ENCODE assay signal across 1 cellular context in genomic region chr16:68528686-68529379, GRCh38.
TF ChIP-seq lines count a peak whose summit lies in the region.

No MANE protein-coding gene starts in this region.

TF ChIP-seq in HepG2, 621 proteins besides CTCF, POLR2A, EP300 and RAD21 (continued from another document and continues in another):
- TF ChIP-seq ZNF574 (CRISPR knock-in tag; IDR thresholded peaks at IDR 0.05) (peak; percentile 66), ATAD3A (CRISPR knock-in tag; IDR thresholded peaks at IDR 0.05) (no peak), HDAC2 (CRISPR knock-in tag; IDR thresholded peaks at IDR 0.05) (peak; percentile 67; the same call in 1 of the 2 replicates), ZNF749 (CRISPR knock-in tag; IDR thresholded peaks at IDR 0.05; ENCODE audit: borderline replicate concordance) (0 out of 2 replicates have a peak, but pooled peaks have one; percentile 40), ZZZ3 (CRISPR knock-in tag; IDR thresholded peaks at IDR 0.05; ENCODE audit: borderline replicate concordance) (0 out of 2 replicates have a peak, but pooled peaks have one; percentile 50), ZNF580 (CRISPR knock-in tag; IDR thresholded peaks at IDR 0.05; ENCODE audit: borderline replicate concordance, low read depth) (0 out of 2 replicates have a peak, but pooled peaks have one; percentile 71), KAT8 (CRISPR knock-in tag; IDR thresholded peaks at IDR 0.05) (0 out of 2 replicates have a peak, but pooled peaks have one; percentile 42), SOX5 (CRISPR knock-in tag; IDR thresholded peaks at IDR 0.05; ENCODE audit: borderline replicate concordance) (peak; percentile 51; the same call in 1 of the 2 replicates), ASH2L (IDR thresholded peaks at IDR 0.05; ENCODE audit: insufficient read length, low read depth, low read length) (no peak), FOXK2 (IDR thresholded peaks at IDR 0.05) (0 out of 2 replicates have a peak, but pooled peaks have one; percentile 17), ZNF704 (CRISPR knock-in tag; IDR thresholded peaks at IDR 0.05; ENCODE audit: borderline replicate concordance) (0 out of 2 replicates have a peak, but pooled peaks have one; percentile 40), NFYC (CRISPR knock-in tag; IDR thresholded peaks at IDR 0.05) (peak; percentile 38; the same call in 1 of the 2 replicates), NR2F6 (IDR thresholded peaks at IDR 0.05) (peak; percentile 65), NR2F6 (CRISPR knock-in tag; IDR thresholded peaks at IDR 0.05) (peak; percentile 88), ARID3A (IDR thresholded peaks at IDR 0.05; ENCODE audit: low read depth, low read length) (peak; percentile 45; the same call in 1 of the 2 replicates), NR1H2 (CRISPR knock-in tag; IDR thresholded peaks at IDR 0.05; ENCODE audit: borderline replicate concordance, low read depth) (no peak), ZNF282 (IDR thresholded peaks at IDR 0.05; ENCODE audit: partially characterized antibody) (no peak), ZNF33B (CRISPR knock-in tag; IDR thresholded peaks at IDR 0.05) (no peak), SETDB1 (CRISPR knock-in tag; IDR thresholded peaks at IDR 0.05; ENCODE audit: borderline replicate concordance) (no peak), ZMYM4 (CRISPR knock-in tag; IDR thresholded peaks at IDR 0.05) (peak; percentile 81), NONO (IDR thresholded peaks at IDR 0.05) (no peak), NONO (CRISPR knock-in tag; conservative IDR thresholded peaks at IDR 0.05) (peak; percentile 53; the same call in 1 of the 2 replicates), SIN3B (IDR thresholded peaks at IDR 0.05; ENCODE audit: low read length) (no peak), SMAD1 (CRISPR knock-in tag; IDR thresholded peaks at IDR 0.05; ENCODE audit: borderline replicate concordance, low read depth) (peak; percentile 79; the same call in 1 of the 2 replicates), ZBTB33 (CRISPR knock-in tag; IDR thresholded peaks at IDR 0.05) (peak; percentile 62; the same call in 1 of the 2 replicates), RXRA (CRISPR knock-in tag; IDR thresholded peaks at IDR 0.05) (peak; percentile 90), KMT2B (CRISPR knock-in tag; IDR thresholded peaks at IDR 0.05) (no peak), GTF3A (CRISPR knock-in tag; conservative IDR thresholded peaks at IDR 0.05) (no peak), PHF5A (CRISPR knock-in tag; IDR thresholded peaks at IDR 0.05; ENCODE audit: low read depth, unreplicated experiment) (peak; percentile 68), ZNF598 (CRISPR knock-in tag; IDR thresholded peaks at IDR 0.05; ENCODE audit: borderline replicate concordance) (0 out of 2 replicates have a peak, but pooled peaks have one; percentile 70)
- TF ChIP-seq, protein P1, sequence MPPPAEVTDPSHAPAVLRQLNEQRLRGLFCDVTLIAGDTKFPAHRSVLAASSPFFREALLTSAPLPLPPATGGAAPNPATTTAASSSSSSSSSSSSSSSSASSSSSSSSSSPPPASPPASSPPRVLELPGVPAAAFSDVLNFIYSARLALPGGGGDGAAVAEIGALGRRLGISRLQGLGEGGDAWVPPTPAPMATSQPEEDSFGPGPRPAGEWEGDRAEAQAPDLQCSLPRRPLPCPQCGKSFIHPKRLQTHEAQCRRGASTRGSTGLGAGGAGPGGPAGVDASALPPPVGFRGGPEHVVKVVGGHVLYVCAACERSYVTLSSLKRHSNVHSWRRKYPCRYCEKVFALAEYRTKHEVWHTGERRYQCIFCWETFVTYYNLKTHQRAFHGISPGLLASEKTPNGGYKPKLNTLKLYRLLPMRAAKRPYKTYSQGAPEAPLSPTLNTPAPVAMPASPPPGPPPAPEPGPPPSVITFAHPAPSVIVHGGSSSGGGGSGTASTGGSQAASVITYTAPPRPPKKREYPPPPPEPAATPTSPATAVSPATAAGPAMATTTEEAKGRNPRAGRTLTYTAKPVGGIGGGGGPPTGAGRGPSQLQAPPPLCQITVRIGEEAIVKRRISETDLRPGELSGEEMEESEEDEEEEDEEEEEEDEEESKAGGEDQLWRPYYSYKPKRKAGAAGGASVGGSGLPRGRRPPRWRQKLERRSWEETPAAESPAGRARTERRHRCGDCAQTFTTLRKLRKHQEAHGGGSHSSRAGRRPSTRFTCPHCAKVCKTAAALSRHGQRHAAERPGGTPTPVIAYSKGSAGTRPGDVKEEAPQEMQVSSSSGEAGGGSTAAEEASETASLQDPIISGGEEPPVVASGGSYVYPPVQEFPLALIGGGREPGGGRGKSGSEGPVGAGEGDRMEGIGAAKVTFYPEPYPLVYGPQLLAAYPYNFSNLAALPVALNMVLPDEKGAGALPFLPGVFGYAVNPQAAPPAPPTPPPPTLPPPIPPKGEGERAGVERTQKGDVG (CRISPR knock-in tag; IDR thresholded peaks at IDR 0.05; ENCODE audit: borderline replicate concordance) = no peak; the same call in 1 of the 2 replicates
- TF ChIP-seq, protein P2, sequence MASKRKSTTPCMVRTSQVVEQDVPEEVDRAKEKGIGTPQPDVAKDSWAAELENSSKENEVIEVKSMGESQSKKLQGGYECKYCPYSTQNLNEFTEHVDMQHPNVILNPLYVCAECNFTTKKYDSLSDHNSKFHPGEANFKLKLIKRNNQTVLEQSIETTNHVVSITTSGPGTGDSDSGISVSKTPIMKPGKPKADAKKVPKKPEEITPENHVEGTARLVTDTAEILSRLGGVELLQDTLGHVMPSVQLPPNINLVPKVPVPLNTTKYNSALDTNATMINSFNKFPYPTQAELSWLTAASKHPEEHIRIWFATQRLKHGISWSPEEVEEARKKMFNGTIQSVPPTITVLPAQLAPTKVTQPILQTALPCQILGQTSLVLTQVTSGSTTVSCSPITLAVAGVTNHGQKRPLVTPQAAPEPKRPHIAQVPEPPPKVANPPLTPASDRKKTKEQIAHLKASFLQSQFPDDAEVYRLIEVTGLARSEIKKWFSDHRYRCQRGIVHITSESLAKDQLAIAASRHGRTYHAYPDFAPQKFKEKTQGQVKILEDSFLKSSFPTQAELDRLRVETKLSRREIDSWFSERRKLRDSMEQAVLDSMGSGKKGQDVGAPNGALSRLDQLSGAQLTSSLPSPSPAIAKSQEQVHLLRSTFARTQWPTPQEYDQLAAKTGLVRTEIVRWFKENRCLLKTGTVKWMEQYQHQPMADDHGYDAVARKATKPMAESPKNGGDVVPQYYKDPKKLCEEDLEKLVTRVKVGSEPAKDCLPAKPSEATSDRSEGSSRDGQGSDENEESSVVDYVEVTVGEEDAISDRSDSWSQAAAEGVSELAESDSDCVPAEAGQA (IDR thresholded peaks at IDR 0.05; ENCODE audit: low read depth) = 0 out of 2 replicates have a peak, but pooled peaks have one; percentile 14
- TF ChIP-seq, protein P2 (CRISPR knock-in tag; IDR thresholded peaks at IDR 0.05; ENCODE audit: borderline replicate concordance) = no peak
- TF ChIP-seq, protein P3, sequence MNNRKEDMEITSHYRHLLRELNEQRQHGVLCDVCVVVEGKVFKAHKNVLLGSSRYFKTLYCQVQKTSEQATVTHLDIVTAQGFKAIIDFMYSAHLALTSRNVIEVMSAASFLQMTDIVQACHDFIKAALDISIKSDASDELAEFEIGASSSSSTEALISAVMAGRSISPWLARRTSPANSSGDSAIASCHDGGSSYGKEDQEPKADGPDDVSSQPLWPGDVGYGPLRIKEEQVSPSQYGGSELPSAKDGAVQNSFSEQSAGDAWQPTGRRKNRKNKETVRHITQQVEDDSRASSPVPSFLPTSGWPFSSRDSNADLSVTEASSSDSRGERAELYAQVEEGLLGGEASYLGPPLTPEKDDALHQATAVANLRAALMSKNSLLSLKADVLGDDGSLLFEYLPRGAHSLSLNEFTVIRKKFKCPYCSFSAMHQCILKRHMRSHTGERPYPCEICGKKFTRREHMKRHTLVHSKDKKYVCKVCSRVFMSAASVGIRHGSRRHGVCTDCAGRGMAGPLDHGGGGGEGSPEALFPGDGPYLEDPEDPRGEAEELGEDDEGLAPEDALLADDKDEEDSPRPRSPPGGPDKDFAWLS (CRISPR knock-in tag; IDR thresholded peaks at IDR 0.05; ENCODE audit: borderline replicate concordance) = 0 out of 2 replicates have a peak, but pooled peaks have one; percentile 40
- TF ChIP-seq, protein P4, sequence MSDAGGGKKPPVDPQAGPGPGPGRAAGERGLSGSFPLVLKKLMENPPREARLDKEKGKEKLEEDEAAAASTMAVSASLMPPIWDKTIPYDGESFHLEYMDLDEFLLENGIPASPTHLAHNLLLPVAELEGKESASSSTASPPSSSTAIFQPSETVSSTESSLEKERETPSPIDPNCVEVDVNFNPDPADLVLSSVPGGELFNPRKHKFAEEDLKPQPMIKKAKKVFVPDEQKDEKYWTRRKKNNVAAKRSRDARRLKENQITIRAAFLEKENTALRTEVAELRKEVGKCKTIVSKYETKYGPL (CRISPR knock-in tag; IDR thresholded peaks at IDR 0.05) = no peak
- TF ChIP-seq, protein P5, sequence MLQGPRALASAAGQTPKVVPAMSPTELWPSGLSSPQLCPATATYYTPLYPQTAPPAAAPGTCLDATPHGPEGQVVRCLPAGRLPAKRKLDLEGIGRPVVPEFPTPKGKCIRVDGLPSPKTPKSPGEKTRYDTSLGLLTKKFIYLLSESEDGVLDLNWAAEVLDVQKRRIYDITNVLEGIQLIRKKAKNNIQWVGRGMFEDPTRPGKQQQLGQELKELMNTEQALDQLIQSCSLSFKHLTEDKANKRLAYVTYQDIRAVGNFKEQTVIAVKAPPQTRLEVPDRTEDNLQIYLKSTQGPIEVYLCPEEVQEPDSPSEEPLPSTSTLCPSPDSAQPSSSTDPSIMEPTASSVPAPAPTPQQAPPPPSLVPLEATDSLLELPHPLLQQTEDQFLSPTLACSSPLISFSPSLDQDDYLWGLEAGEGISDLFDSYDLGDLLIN (CRISPR knock-in tag; IDR thresholded peaks at IDR 0.05; ENCODE audit: borderline replicate concordance) = no peak
